In genomic region chr13:96165840-96166239, GRCh38 we compare ENCODE assay signal across 36 cellular contexts.
DNase-seq lines count a peak whose midpoint lies in the region; ATAC-seq, FAIRE-seq and TF ChIP-seq lines count a peak whose summit lies in the region.
"Had no signal": no experiment of that assay in that cellular context is flagged by ENCODE, and none has a peak within 500 bp of the region (broad histone marks: within the 10 kb centered on the region; RNA-seq: fewer than 3 reads in every experiment).

No MANE protein-coding gene starts in this region.

- H3K9me2 ChIP-seq in MM.1S (replicated peaks; ENCODE audit: insufficient read depth, low read length) (no peaks in the 10 kb centered on the region), hepatocyte (replicated peaks; ENCODE audit: insufficient read depth) (no peaks in the 10 kb centered on the region)

- H3K9ac ChIP-seq in MM.1S (ENCODE audit: low read length), result no peak overlapping the region
- H3K9ac ChIP-seq: BLaER1; BLaER1 treated with 17β-estradiol and CSF1 and Interleukin-3, amounts not matched to agents 10 nM and 100 nM had no signal

- H3K4me1 ChIP-seq in A549 (no peaks in the 10 kb centered on the region), HEK293 (ENCODE audit: control insufficient read depth, insufficient read depth, low read length) (no peaks in the 10 kb centered on the region), MM.1S (ENCODE audit: low read length) (no peaks in the 10 kb centered on the region), hepatocyte (ENCODE audit: insufficient read depth) (no peaks in the 10 kb centered on the region)
- H3K4me1 ChIP-seq: BE2C; BLaER1; BLaER1 treated with 17β-estradiol and CSF1 and Interleukin-3, amounts not matched to agents 10 nM and 100 nM; Caco-2 had no signal

- no peak for DNase-seq in A549 (ENCODE audit: low read depth in 1 of 2, low spot score in 1 of 2)
- peak; percentile 2 for DNase-seq in MM.1S
- DNase-seq in progenitor cell of endocrine pancreas (ENCODE audit: low spot score, unreplicated experiment), result no peak
- no peak for DNase-seq in natural killer cell treated with Interleukin-12 subunit alpha and Interleukin-12 subunit beta and Interleukin-15 and Interleukin-18, amount 100 ng/mL, for 72 hours (ENCODE audit: low spot score)
- DNase-seq in NK-92 (lab: John Stamatoyannopoulos, UW; ENCODE audit: unreplicated experiment), result no peak
- no peak for DNase-seq in NCI-H69 (lab: John Stamatoyannopoulos, UW)
- DNase-seq in hepatocyte (ENCODE audit: low spot score), result no peak
- DNase-seq: 8988T; ACHN; AML-193; BE2C; C1 segment of cervical spinal cord; Caco-2; Calu3; CD4-positive, alpha-beta memory T cell; CD4-positive, alpha-beta T cell; CD4-positive, CD25-positive, alpha-beta regulatory T cell; CD8-positive, alpha-beta memory T cell; CD8-positive, alpha-beta T cell; COR-L47; DMS 273 treated with DMSO at 0.1 percent for 48 hours; DMS153; DMS53; DMS79; DMS79 treated with DMSO at 0.1 percent for 48 hours; DND-41; EL had no signal

- no peaks in the 10 kb centered on the region for H3K27me3 Mint-ChIP-seq in progenitor cell of endocrine pancreas
- H3K27me3 Mint-ChIP-seq in natural killer cell treated with Interleukin-12 subunit alpha and Interleukin-12 subunit beta and Interleukin-15 and Interleukin-18, amount 100 ng/mL, for 72 hours, result no peaks in the 10 kb centered on the region
- H3K27me3 Mint-ChIP-seq: B cell; CD4-positive, alpha-beta memory T cell; CD4-positive, alpha-beta T cell; CD4-positive, CD25-positive, alpha-beta regulatory T cell had no signal

- no peak for TF ChIP-seq EP300 in A549 (IDR thresholded peaks at IDR 0.05)

- H4K20me1 ChIP-seq in MM.1S (ENCODE audit: insufficient read depth, low read length), result no peaks in the 10 kb centered on the region
- H4K20me1 ChIP-seq in hepatocyte (ENCODE audit: insufficient read depth, poor library complexity, severe bottlenecking), result no peaks in the 10 kb centered on the region
- H4K20me1 ChIP-seq: BLaER1; BLaER1 treated with 17β-estradiol and CSF1 and Interleukin-3, amounts not matched to agents 10 nM and 100 nM had no signal

- no peak overlapping the region for H3K4me3 Mint-ChIP-seq in progenitor cell of endocrine pancreas (ENCODE audit: low read depth)
- H3K4me3 Mint-ChIP-seq in natural killer cell treated with Interleukin-12 subunit alpha and Interleukin-12 subunit beta and Interleukin-15 and Interleukin-18, amount 100 ng/mL, for 72 hours, result no peak overlapping the region
- H3K4me3 Mint-ChIP-seq: B cell; CD14-positive monocyte; CD4-positive, alpha-beta memory T cell; CD4-positive, alpha-beta T cell; CD4-positive, CD25-positive, alpha-beta regulatory T cell; CD8-positive, alpha-beta T cell had no signal

- CTCF ChIA-PET in A549 (lab: Yijun Ruan, JAX), result no interaction called here
- CTCF ChIA-PET in HEK293 (lab: Yijun Ruan, JAX), result no interaction called here

- TF ChIP-seq RAD21 in A549 (conservative IDR thresholded peaks at IDR 0.05 in 1 of 2, IDR thresholded peaks at IDR 0.05 in 1 of 2), result no peak

- no peak for TF ChIP-seq CTCF in A549 (IDR thresholded peaks at IDR 0.05)
- no peak for TF ChIP-seq CTCF in HEK293 (tag by site-specific recombination; IDR thresholded peaks at IDR 0.05)
- no peak for TF ChIP-seq CTCF in MM.1S (IDR thresholded peaks at IDR 0.05; ENCODE audit: low read length)
- no peak for TF ChIP-seq CTCF in progenitor cell of endocrine pancreas (IDR thresholded peaks at IDR 0.05; ENCODE audit: unreplicated experiment)
- no peak for TF ChIP-seq CTCF in hepatocyte (IDR thresholded peaks at IDR 0.05; ENCODE audit: poor library complexity)

- H3K27ac ChIP-seq in A549 (no peak overlapping the region), HEK293 (ENCODE audit: extremely low read depth, low read depth, low read length) (no peak overlapping the region), MM.1S (ENCODE audit: low read length) (no peak overlapping the region), hepatocyte (no peak overlapping the region)
- H3K27ac ChIP-seq: 22Rv1; BLaER1; BLaER1 treated with 17β-estradiol and CSF1 and Interleukin-3, amounts not matched to agents 10 nM and 100 nM; C4-2B had no signal

- 37% methylated on average over 1 of the region's 1 CpG for WGBS in A549 (ENCODE audit: missing lambda C conversion rate)
- 89% methylated on average over 1 of the region's 1 CpG for WGBS in hepatocyte (ENCODE audit: low lambda C conversion rate, missing lambda C conversion rate)

- H3K4me2 ChIP-seq in A549, result no peak overlapping the region
- H3K4me2 ChIP-seq in MM.1S (ENCODE audit: low read depth, low read length), result no peak overlapping the region
- H3K4me2 ChIP-seq in hepatocyte, result no peak overlapping the region
- H3K4me2 ChIP-seq: BLaER1; BLaER1 treated with 17β-estradiol and CSF1 and Interleukin-3, amounts not matched to agents 10 nM and 100 nM had no signal

- FAIRE-seq in A549 (lab: Jason Lieb, UNC), result no peak
- FAIRE-seq: A204.1, D721Med had no signal

- H3K9me3 ChIP-seq in A549 (no peaks in the 10 kb centered on the region), HEK293 (ENCODE audit: control insufficient read depth, insufficient read depth, low read depth, low read length) (no peaks in the 10 kb centered on the region), MM.1S (replicated peaks; ENCODE audit: insufficient read depth, low read length) (no peaks in the 10 kb centered on the region), hepatocyte (ENCODE audit: low read depth) (no peaks in the 10 kb centered on the region)
- H3K9me3 ChIP-seq: BE2C; BLaER1; BLaER1 treated with 17β-estradiol and CSF1 and Interleukin-3, amounts not matched to agents 10 nM and 100 nM; Caco-2 had no signal

- H3K9me3 Mint-ChIP-seq in progenitor cell of endocrine pancreas (ENCODE audit: low read depth), result no peaks in the 10 kb centered on the region
- H3K9me3 Mint-ChIP-seq in natural killer cell treated with Interleukin-12 subunit alpha and Interleukin-12 subunit beta and Interleukin-15 and Interleukin-18, amount 100 ng/mL, for 72 hours, result peaks cover 13% of the 10 kb centered on the region
- H3K9me3 Mint-ChIP-seq: CD4-positive, alpha-beta T cell; CD8-positive, alpha-beta T cell had no signal

- H3K27me3 ChIP-seq in MM.1S (replicated peaks; ENCODE audit: insufficient read depth, low read length) (no peaks in the 10 kb centered on the region), hepatocyte (no peaks in the 10 kb centered on the region)
- H3K27me3 ChIP-seq: BE2C; BLaER1; BLaER1 treated with 17β-estradiol and CSF1 and Interleukin-3, amounts not matched to agents 10 nM and 100 nM had no signal

- H3K27ac Mint-ChIP-seq in progenitor cell of endocrine pancreas, result peak overlapping the region; percentile 57
- no peak overlapping the region for H3K27ac Mint-ChIP-seq in natural killer cell treated with Interleukin-12 subunit alpha and Interleukin-12 subunit beta and Interleukin-15 and Interleukin-18, amount 100 ng/mL, for 72 hours
- H3K27ac Mint-ChIP-seq: B cell; CD14-positive monocyte; CD4-positive, alpha-beta memory T cell; CD4-positive, alpha-beta T cell; CD4-positive, CD25-positive, alpha-beta regulatory T cell had no signal

- POLR2A ChIA-PET in A549 (lab: Yijun Ruan, JAX), result no interaction called here
- POLR2A ChIA-PET in HEK293 (lab: Yijun Ruan, JAX), result no interaction called here

- no peaks in the 10 kb centered on the region for H3F3A ChIP-seq in MM.1S (ENCODE audit: insufficient read depth, low read length)

- H3K79me2 ChIP-seq in MM.1S (ENCODE audit: low read length) (no peaks in the 10 kb centered on the region), hepatocyte (no peaks in the 10 kb centered on the region)

- no peak for ATAC-seq in A549
- no peak for ATAC-seq in natural killer cell treated with Interleukin-12 subunit alpha and Interleukin-12 subunit beta and Interleukin-15 and Interleukin-18, amount 100 ng/mL, for 72 hours
- ATAC-seq: CD8-positive, alpha-beta T cell had no signal

- H3K36me3 ChIP-seq in HEK293 (ENCODE audit: control insufficient read depth in 2 of 2, insufficient read depth in 1 of 2, low read length in 2 of 2) (no peaks in the 10 kb centered on the region), MM.1S (replicated peaks; ENCODE audit: insufficient read depth, low read length) (no peaks in the 10 kb centered on the region), hepatocyte (replicated peaks; ENCODE audit: insufficient read depth, low read depth) (no peaks in the 10 kb centered on the region)
- H3K36me3 ChIP-seq: BE2C; BLaER1; BLaER1 treated with 17β-estradiol and CSF1 and Interleukin-3, amounts not matched to agents 10 nM and 100 nM had no signal

- TF ChIP-seq POLR2A in A549 (IDR thresholded peaks at IDR 0.05; ENCODE audit: low read length), result no peak

- H3K4me3 ChIP-seq in A549 (no peak overlapping the region), HEK293 (ENCODE audit: low read depth, low read length) (no peak overlapping the region), MM.1S (ENCODE audit: low read length) (no peak overlapping the region), hepatocyte (no peak overlapping the region)
- H3K4me3 ChIP-seq: BLaER1; BLaER1 treated with 17β-estradiol and CSF1 and Interleukin-3, amounts not matched to agents 10 nM and 100 nM had no signal

- H2AFZ ChIP-seq in MM.1S (ENCODE audit: low read length), result no peak overlapping the region
- H2AFZ ChIP-seq in hepatocyte, result no peak overlapping the region

- H3K36me3 Mint-ChIP-seq in progenitor cell of endocrine pancreas (ENCODE audit: insufficient read depth), result no peaks in the 10 kb centered on the region
- H3K36me3 Mint-ChIP-seq in natural killer cell treated with Interleukin-12 subunit alpha and Interleukin-12 subunit beta and Interleukin-15 and Interleukin-18, amount 100 ng/mL, for 72 hours, result no peaks in the 10 kb centered on the region
- H3K36me3 Mint-ChIP-seq: CD14-positive monocyte; CD4-positive, alpha-beta memory T cell; CD4-positive, CD25-positive, alpha-beta regulatory T cell; CD8-positive, alpha-beta memory T cell; CD8-positive, alpha-beta T cell had no signal

- peaks cover 12% of the 10 kb centered on the region for H3K4me1 Mint-ChIP-seq in progenitor cell of endocrine pancreas (ENCODE audit: low read depth)
- no peaks in the 10 kb centered on the region for H3K4me1 Mint-ChIP-seq in natural killer cell treated with Interleukin-12 subunit alpha and Interleukin-12 subunit beta and Interleukin-15 and Interleukin-18, amount 100 ng/mL, for 72 hours (ENCODE audit: low read depth in 2 of 2)
- H3K4me1 Mint-ChIP-seq: B cell; CD14-positive monocyte; CD4-positive, alpha-beta memory T cell; CD4-positive, CD25-positive, alpha-beta regulatory T cell; CD8-positive, alpha-beta memory T cell had no signal

TF ChIP-seq in A549, 52 proteins besides CTCF, POLR2A, EP300 and RAD21:
- TF ChIP-seq TFCP2L1 (CRISPR knock-in tag; IDR thresholded peaks at IDR 0.05), result no peak
- TF ChIP-seq ZC3H11A (IDR thresholded peaks at IDR 0.05), result peak; percentile 69

TF ChIP-seq in HEK293, 187 proteins besides CTCF, POLR2A, EP300 and RAD21 (continues in another document):
- TF ChIP-seq ZNF19 (tag by site-specific recombination; IDR thresholded peaks at IDR 0.05; ENCODE audit: low read depth) (no peak), ZNF510 (tag by site-specific recombination; IDR thresholded peaks at IDR 0.05; ENCODE audit: insufficient replicate concordance) (peak; percentile 62), ZNF202 (tag by site-specific recombination; IDR thresholded peaks at IDR 0.05; ENCODE audit: borderline replicate concordance) (peak; percentile 90; the same call in 1 of the 2 replicates), ZFP3 (tag by site-specific recombination; IDR thresholded peaks at IDR 0.05; ENCODE audit: low read depth) (0 out of 2 replicates have a peak, but pooled peaks have one; percentile 19), ZNF341 (tag by site-specific recombination; IDR thresholded peaks at IDR 0.05; ENCODE audit: low read depth) (0 out of 2 replicates have a peak, but pooled peaks have one; percentile 34)

Comparison
In these comparisons a context has a peak if more than half of its experiments do, and no peak if none do; other contexts are left out.
1. Of the 5 proteins assayed by ChIP-seq in both HEK293 and A549: peak only in HEK293: REST; only in A549: none; in both: none; in neither: 4.